1 cellular context compared by ENCODE assay signal in genomic region chr3:71245971-71246860, GRCh38.
TF ChIP-seq lines count a peak whose summit lies in the region.

No MANE protein-coding gene starts in this region.

TF ChIP-seq in K562, 482 proteins besides CTCF, POLR2A, EP300 and RAD21 (continued from another document):
- TF ChIP-seq, protein P1, sequence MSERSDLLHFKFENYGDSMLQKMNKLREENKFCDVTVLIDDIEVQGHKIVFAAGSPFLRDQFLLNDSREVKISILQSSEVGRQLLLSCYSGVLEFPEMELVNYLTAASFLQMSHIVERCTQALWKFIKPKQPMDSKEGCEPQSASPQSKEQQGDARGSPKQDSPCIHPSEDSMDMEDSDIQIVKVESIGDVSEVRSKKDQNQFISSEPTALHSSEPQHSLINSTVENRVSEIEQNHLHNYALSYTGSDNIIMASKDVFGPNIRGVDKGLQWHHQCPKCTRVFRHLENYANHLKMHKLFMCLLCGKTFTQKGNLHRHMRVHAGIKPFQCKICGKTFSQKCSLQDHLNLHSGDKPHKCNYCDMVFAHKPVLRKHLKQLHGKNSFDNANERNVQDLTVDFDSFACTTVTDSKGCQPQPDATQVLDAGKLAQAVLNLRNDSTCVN (CRISPR knock-in tag; IDR thresholded peaks at IDR 0.05), result no peak
- TF ChIP-seq CBFA2T2 (conservative IDR thresholded peaks at IDR 0.05), result peak; percentile 27; the same call in 1 of the 2 replicates
- TF ChIP-seq SMAD3 (CRISPR knock-in tag; conservative IDR thresholded peaks at IDR 0.05), result no peak
- peak; percentile 50; the same call in 1 of the 2 replicates for TF ChIP-seq CTBP1 (IDR thresholded peaks at IDR 0.05; ENCODE audit: borderline replicate concordance)
- no peak for TF ChIP-seq ARID3A (IDR thresholded peaks at IDR 0.05; ENCODE audit: borderline replicate concordance, low read depth, low read length)
- TF ChIP-seq ZNF740 (CRISPR knock-in tag; IDR thresholded peaks at IDR 0.05), result peak; percentile 72; the same call in 1 of the 2 replicates
- TF ChIP-seq ZNF740 (tag; IDR thresholded peaks at IDR 0.05), result peak in 1 of 2 experiments; percentile 39; a peak in 1 of 4 replicates
- TF ChIP-seq, protein P2, sequence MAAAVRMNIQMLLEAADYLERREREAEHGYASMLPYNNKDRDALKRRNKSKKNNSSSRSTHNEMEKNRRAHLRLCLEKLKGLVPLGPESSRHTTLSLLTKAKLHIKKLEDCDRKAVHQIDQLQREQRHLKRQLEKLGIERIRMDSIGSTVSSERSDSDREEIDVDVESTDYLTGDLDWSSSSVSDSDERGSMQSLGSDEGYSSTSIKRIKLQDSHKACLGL (CRISPR knock-in tag; IDR thresholded peaks at IDR 0.05; ENCODE audit: borderline replicate concordance, poor library complexity, severe bottlenecking), result no peak
- TF ChIP-seq TFAP4 (CRISPR knock-in tag; IDR thresholded peaks at IDR 0.05; ENCODE audit: borderline replicate concordance), result peak; percentile 41; the same call in 1 of the 2 replicates
- TF ChIP-seq, protein P3, sequence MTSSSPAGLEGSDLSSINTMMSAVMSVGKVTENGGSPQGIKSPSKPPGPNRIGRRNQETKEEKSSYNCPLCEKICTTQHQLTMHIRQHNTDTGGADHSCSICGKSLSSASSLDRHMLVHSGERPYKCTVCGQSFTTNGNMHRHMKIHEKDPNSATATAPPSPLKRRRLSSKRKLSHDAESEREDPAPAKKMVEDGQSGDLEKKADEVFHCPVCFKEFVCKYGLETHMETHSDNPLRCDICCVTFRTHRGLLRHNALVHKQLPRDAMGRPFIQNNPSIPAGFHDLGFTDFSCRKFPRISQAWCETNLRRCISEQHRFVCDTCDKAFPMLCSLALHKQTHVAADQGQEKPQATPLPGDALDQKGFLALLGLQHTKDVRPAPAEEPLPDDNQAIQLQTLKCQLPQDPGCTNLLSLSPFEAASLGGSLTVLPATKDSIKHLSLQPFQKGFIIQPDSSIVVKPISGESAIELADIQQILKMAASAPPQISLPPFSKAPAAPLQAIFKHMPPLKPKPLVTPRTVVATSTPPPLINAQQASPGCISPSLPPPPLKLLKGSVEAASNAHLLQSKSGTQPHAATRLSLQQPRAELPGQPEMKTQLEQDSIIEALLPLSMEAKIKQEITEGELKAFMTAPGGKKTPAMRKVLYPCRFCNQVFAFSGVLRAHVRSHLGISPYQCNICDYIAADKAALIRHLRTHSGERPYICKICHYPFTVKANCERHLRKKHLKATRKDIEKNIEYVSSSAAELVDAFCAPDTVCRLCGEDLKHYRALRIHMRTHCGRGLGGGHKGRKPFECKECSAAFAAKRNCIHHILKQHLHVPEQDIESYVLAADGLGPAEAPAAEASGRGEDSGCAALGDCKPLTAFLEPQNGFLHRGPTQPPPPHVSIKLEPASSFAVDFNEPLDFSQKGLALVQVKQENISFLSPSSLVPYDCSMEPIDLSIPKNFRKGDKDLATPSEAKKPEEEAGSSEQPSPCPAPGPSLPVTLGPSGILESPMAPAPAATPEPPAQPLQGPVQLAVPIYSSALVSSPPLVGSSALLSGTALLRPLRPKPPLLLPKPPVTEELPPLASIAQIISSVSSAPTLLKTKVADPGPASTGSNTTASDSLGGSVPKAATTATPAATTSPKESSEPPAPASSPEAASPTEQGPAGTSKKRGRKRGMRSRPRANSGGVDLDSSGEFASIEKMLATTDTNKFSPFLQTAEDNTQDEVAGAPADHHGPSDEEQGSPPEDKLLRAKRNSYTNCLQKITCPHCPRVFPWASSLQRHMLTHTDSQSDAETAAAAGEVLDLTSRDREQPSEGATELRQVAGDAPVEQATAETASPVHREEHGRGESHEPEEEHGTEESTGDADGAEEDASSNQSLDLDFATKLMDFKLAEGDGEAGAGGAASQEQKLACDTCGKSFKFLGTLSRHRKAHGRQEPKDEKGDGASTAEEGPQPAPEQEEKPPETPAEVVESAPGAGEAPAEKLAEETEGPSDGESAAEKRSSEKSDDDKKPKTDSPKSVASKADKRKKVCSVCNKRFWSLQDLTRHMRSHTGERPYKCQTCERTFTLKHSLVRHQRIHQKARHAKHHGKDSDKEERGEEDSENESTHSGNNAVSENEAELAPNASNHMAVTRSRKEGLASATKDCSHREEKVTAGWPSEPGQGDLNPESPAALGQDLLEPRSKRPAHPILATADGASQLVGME (CRISPR knock-in tag; IDR thresholded peaks at IDR 0.05), result no peak
- TF ChIP-seq HDAC1 (IDR thresholded peaks at IDR 0.05), result peak in 1 of 2 experiments; percentile 29; a peak in 1 of 4 replicates
- TF ChIP-seq TCF3 (CRISPR knock-in tag; IDR thresholded peaks at IDR 0.05), result peak; percentile 39
- 0 out of 2 replicates have a peak, but pooled peaks have one; percentile 17 for TF ChIP-seq CXXC5 (CRISPR knock-in tag; IDR thresholded peaks at IDR 0.05)
- TF ChIP-seq POLR3A (IDR thresholded peaks at IDR 0.05; ENCODE audit: borderline replicate concordance, extremely low read depth, insufficient read depth, insufficient read length), result no peak
- 0 out of 2 replicates have a peak, but pooled peaks have one; percentile 15 for TF ChIP-seq ESRRA (IDR thresholded peaks at IDR 0.05; ENCODE audit: borderline replicate concordance, low read depth)
- TF ChIP-seq NR2C1 (IDR thresholded peaks at IDR 0.05), result no peak
- 0 out of 2 replicates have a peak, but pooled peaks have one; percentile 45 for TF ChIP-seq NR2C1 (tag; IDR thresholded peaks at IDR 0.05)
- TF ChIP-seq ZNF77 (CRISPR knock-in tag; IDR thresholded peaks at IDR 0.05), result no peak
- no peak for TF ChIP-seq ZNF232 (CRISPR knock-in tag; IDR thresholded peaks at IDR 0.05)
- TF ChIP-seq EWSR1 (IDR thresholded peaks at IDR 0.05; ENCODE audit: borderline replicate concordance, low read depth, partially characterized antibody), result no peak
- TF ChIP-seq FOXJ2 (tag; IDR thresholded peaks at IDR 0.05), result no peak
- TF ChIP-seq HDAC2 (IDR thresholded peaks at IDR 0.05), result 0 out of 2 replicates have a peak, but pooled peaks have one; percentile 28
- TF ChIP-seq ERF (CRISPR knock-in tag; IDR thresholded peaks at IDR 0.05), result no peak
- TF ChIP-seq CC2D1A (IDR thresholded peaks at IDR 0.05), result no peak
- TF ChIP-seq CREM (IDR thresholded peaks at IDR 0.05; ENCODE audit: low read depth), result peak; percentile 27; the same call in 1 of the 2 replicates
- TF ChIP-seq ZNF76 (CRISPR knock-in tag; IDR thresholded peaks at IDR 0.05; ENCODE audit: borderline replicate concordance), result no peak
- TF ChIP-seq BRD4 (IDR thresholded peaks at IDR 0.05), result no peak
- no peak for TF ChIP-seq ZNF174 (CRISPR knock-in tag; IDR thresholded peaks at IDR 0.05)
- TF ChIP-seq IRF1 (CRISPR knock-in tag; IDR thresholded peaks at IDR 0.05; ENCODE audit: borderline replicate concordance), result no peak
- TF ChIP-seq, protein P4, sequence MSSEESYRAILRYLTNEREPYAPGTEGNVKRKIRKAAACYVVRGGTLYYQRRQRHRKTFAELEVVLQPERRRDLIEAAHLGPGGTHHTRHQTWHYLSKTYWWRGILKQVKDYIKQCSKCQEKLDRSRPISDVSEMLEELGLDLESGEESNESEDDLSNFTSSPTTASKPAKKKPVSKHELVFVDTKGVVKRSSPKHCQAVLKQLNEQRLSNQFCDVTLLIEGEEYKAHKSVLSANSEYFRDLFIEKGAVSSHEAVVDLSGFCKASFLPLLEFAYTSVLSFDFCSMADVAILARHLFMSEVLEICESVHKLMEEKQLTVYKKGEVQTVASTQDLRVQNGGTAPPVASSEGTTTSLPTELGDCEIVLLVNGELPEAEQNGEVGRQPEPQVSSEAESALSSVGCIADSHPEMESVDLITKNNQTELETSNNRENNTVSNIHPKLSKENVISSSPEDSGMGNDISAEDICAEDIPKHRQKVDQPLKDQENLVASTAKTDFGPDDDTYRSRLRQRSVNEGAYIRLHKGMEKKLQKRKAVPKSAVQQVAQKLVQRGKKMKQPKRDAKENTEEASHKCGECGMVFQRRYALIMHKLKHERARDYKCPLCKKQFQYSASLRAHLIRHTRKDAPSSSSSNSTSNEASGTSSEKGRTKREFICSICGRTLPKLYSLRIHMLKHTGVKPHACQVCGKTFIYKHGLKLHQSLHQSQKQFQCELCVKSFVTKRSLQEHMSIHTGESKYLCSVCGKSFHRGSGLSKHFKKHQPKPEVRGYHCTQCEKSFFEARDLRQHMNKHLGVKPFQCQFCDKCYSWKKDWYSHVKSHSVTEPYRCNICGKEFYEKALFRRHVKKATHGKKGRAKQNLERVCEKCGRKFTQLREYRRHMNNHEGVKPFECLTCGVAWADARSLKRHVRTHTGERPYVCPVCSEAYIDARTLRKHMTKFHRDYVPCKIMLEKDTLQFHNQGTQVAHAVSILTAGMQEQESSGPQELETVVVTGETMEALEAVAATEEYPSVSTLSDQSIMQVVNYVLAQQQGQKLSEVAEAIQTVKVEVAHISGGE (CRISPR knock-in tag; IDR thresholded peaks at IDR 0.05), result no peak
- no peak for TF ChIP-seq NFE2L1 (tag; IDR thresholded peaks at IDR 0.05; ENCODE audit: borderline replicate concordance, low read depth)
- TF ChIP-seq ZNF354B (CRISPR knock-in tag; IDR thresholded peaks at IDR 0.05), result no peak
- no peak for TF ChIP-seq PYGO2 (tag; IDR thresholded peaks at IDR 0.05)
- peak; percentile 56 for TF ChIP-seq CBFA2T3 (IDR thresholded peaks at IDR 0.05)
- no peak for TF ChIP-seq ID3 (CRISPR knock-in tag; IDR thresholded peaks at IDR 0.05)
- peak; percentile 62; the same call in 1 of the 2 replicates for TF ChIP-seq ID3 (tag; IDR thresholded peaks at IDR 0.05)
- TF ChIP-seq ZNF561 (CRISPR knock-in tag; conservative IDR thresholded peaks at IDR 0.05), result no peak
- no peak for TF ChIP-seq FIP1L1 (IDR thresholded peaks at IDR 0.05; ENCODE audit: low read depth, low read length, poor library complexity, severe bottlenecking)
- no peak for TF ChIP-seq ZSCAN29 (IDR thresholded peaks at IDR 0.05)
- no peak for TF ChIP-seq PBX2 (CRISPR knock-in tag; IDR thresholded peaks at IDR 0.05; ENCODE audit: low read depth)
- peak; percentile 55; the same call in 1 of the 2 replicates for TF ChIP-seq PBX2 (tag; conservative IDR thresholded peaks at IDR 0.05; ENCODE audit: low read depth)
- TF ChIP-seq NFIX (CRISPR knock-in tag; IDR thresholded peaks at IDR 0.05; ENCODE audit: low read depth), result no peak
- TF ChIP-seq SP1 (CRISPR knock-in tag; IDR thresholded peaks at IDR 0.05), result no peak
- TF ChIP-seq RBM25 (IDR thresholded peaks at IDR 0.05; ENCODE audit: low read depth, low read length, severe bottlenecking), result no peak
- TF ChIP-seq SOX6 (IDR thresholded peaks at IDR 0.05), result peak; percentile 84
- TF ChIP-seq XRCC5 (IDR thresholded peaks at IDR 0.05; ENCODE audit: low read depth, low read length), result no peak
